ENCODE assay signal across 20 cellular contexts in the genomic region with DNA sequence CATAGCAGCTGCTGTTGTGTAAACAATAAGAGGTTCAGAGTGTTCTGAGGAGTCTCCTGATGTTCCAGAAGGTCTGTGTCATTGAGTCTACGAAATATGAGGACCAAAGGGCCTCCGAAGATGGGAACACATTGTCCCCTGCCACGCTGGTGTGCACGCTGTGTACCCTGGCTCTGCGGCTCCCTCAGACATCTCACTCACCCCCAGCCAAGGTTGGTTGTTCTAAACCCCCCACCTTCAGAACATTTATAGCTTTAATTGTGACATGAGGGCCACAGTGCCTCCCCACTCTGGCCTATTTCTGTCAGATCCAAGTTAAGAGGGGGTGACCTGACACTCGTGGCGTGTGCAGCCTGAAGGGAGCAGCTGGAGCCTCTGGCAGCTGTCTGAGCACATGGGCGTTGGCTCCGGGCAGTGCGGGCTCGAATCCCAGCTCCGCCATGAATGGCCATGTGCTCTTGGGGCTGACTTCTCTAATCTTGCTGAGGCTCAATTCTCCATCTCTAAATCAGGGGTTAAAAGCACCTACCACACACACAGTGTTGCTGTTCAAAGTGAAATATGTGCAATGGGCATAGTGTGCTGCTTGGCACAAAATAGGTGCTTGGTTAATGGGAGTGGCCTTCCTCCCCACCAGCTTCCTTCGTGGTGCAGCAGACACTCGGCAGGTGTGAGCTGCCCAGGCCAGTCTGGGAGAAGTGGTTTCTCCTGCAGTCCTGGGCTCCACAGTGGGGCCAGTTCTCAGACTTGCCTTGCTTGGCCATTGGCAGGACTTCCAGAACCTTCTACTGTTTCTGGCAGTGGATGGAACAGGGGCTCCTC. TPM values are rescaled to one million over a fixed set of nuclear protein-coding genes. Genes with fewer than 3 reads are reported as not detected.
DNase-seq lines count a peak whose midpoint lies in the region; ATAC-seq, FAIRE-seq and TF ChIP-seq lines count a peak whose summit lies in the region.
"Had no signal": no experiment of that assay in that cellular context is flagged by ENCODE, and none has a peak within 500 bp of the region (broad histone marks: within the 10 kb centered on the region; RNA-seq: fewer than 3 reads in every experiment).

No MANE protein-coding gene starts in this region.

- 18% methylated on average over 10 of the region's 14 CpGs for WGBS in K562 (ENCODE audit: insufficient coverage, low coverage, missing lambda C conversion rate)

- ATAC-seq in DND-41 (ENCODE audit: insufficient read depth, low read depth) = peak; percentile 54; the same call in 2 of the 3 replicates
- no peak for ATAC-seq in K562
- peak; percentile 7 for ATAC-seq in left lobe of liver
- ATAC-seq in gastrocnemius medialis = peak; percentile 57 to 68
- no peak for ATAC-seq in GM21367 (IDR thresholded peaks at IDR 0.05; ENCODE audit: unreplicated experiment)
- no peak for ATAC-seq in GM19452 (IDR thresholded peaks at IDR 0.05; ENCODE audit: unreplicated experiment)
- ATAC-seq: GM23338; naive thymus-derived CD8-positive, alpha-beta T cell had no signal

- POLR2A ChIA-PET in K562 (lab: Yijun Ruan, JAX) = interaction anchor here (0.6 to 1.1 kb wide), 3 partner anchors 18 to 338 kb away, joined by 3 read pairs; no protein-coding TSS in a partner anchor

- intact Hi-C loops in K562 (cut with micrococcal nuclease) (no loop called here), gastrocnemius medialis (cut with DNase I; ENCODE audit: low total_unique reads) (loop anchor here (5.0 to 10.0 kb wide), 2 partner anchors 604 to 777 kb away; partner anchors contain the start of gene TEAD1)

- no TSS peak for BruUV-seq in K562 (replicated peaks; lab: Mats Ljungman, UMichigan)

- TF ChIP-seq CTCF in DND-41 (IDR thresholded peaks at IDR 0.05; ENCODE audit: borderline replicate concordance, extremely low read depth, low read length, poor library complexity, severe bottlenecking) = no peak
- TF ChIP-seq CTCF in K562 (IDR thresholded peaks at IDR 0.05 in 2 of 3, conservative IDR thresholded peaks at IDR 0.05 in 1 of 3; ENCODE audit: insufficient read depth in 2 of 3, low read depth in 1 of 3, low read length in 3 of 3) = no peak
- TF ChIP-seq CTCF in gastrocnemius medialis (IDR thresholded peaks at IDR 0.05 in 4 of 5, conservative IDR thresholded peaks at IDR 0.05 in 1 of 5) = no peak

- no peaks in the 10 kb centered on the region for H3K9me1 ChIP-seq in K562 (ENCODE audit: control insufficient read depth, insufficient read depth, low read length)

- in situ Hi-C loops in K562 (cut with MboI) (no loop called here), gastrocnemius medialis (cut with MboI; ENCODE audit: low sequenced_read_pairs in 4 of 4) (loop anchor here in 1 of 4 donors (25.0 kb wide), 1 partner anchor 617 kb away; no protein-coding TSS in a partner anchor)

- H3K9me3 ChIP-seq in DND-41 (ENCODE audit: insufficient read depth, low read length, severe bottlenecking) = no peaks in the 10 kb centered on the region
- no peaks in the 10 kb centered on the region for H3K9me3 ChIP-seq in K562 (replicated peaks; ENCODE audit: control insufficient read depth, insufficient read depth, low read depth, low read length)
- no peaks in the 10 kb centered on the region for H3K9me3 ChIP-seq in gastrocnemius medialis
- H3K9me3 ChIP-seq: thyroid gland had no signal

- no peak overlapping the region for H2AFZ ChIP-seq in DND-41 (ENCODE audit: low read depth, low read length)
- H2AFZ ChIP-seq in K562 (ENCODE audit: low read depth, low read length) = 0 out of 2 replicates have a peak overlapping the region, but pooled peaks have one; percentile 4
- H2AFZ ChIP-seq: GM23338 had no signal

- H3K79me2 ChIP-seq in DND-41 (ENCODE audit: insufficient read depth, low read length) (no peaks in the 10 kb centered on the region), K562 (ENCODE audit: control insufficient read depth, insufficient read depth, low read length) (no peaks in the 10 kb centered on the region)

- no peak overlapping the region for H3K9ac ChIP-seq in DND-41 (ENCODE audit: low read depth, low read length)
- no peak overlapping the region for H3K9ac ChIP-seq in K562 (ENCODE audit: insufficient read depth in 1 of 2, low read depth in 2 of 2, low read length in 2 of 2)

- H3K4me1 ChIP-seq in DND-41 (ENCODE audit: insufficient read depth, low read length) (no peaks in the 10 kb centered on the region), K562 (replicated peaks in 1 of 2; ENCODE audit: control insufficient read depth in 2 of 2, insufficient read depth in 2 of 2, low read length in 2 of 2) (peaks cover 0 to 5% of the 10 kb centered on the region in 2 experiments; a peak in 2 of 5 replicates), gastrocnemius medialis (peaks cover 52 to 53% of the 10 kb centered on the region in 2 donors)

- no peak overlapping the region for H3K4me2 ChIP-seq in DND-41 (ENCODE audit: insufficient read depth, low read length)
- no peak overlapping the region for H3K4me2 ChIP-seq in K562 (ENCODE audit: insufficient read depth, low read length)
- H3K4me2 ChIP-seq: GM23338 had no signal

- H4K20me1 ChIP-seq in DND-41 (ENCODE audit: insufficient read depth, low read length) (no peaks in the 10 kb centered on the region), K562 (replicated peaks; ENCODE audit: control insufficient read depth, insufficient read depth, low read length) (0 out of 2 replicates have a peak, but pooled peaks cover 3% of the 10 kb centered on the region)

- H3K4me3 ChIP-seq in DND-41 (ENCODE audit: low read depth in 1 of 2, low read length in 2 of 2) (no peak overlapping the region), K562 (no peak overlapping the region), gastrocnemius medialis (no peak overlapping the region)
- H3K4me3 ChIP-seq: GM23338, lung, thyroid gland had no signal

- TF ChIP-seq EP300 in K562 (IDR thresholded peaks at IDR 0.05; ENCODE audit: low read length) = no peak

- TF ChIP-seq RAD21 in K562 (CRISPR knock-in tag; conservative IDR thresholded peaks at IDR 0.05 in 1 of 2, IDR thresholded peaks at IDR 0.05 in 1 of 2) = no peak

- H3K36me3 ChIP-seq in DND-41 (ENCODE audit: insufficient read depth, low read length) = no peaks in the 10 kb centered on the region
- H3K36me3 ChIP-seq in K562 (ENCODE audit: control insufficient read depth, insufficient read depth, low read length) = no peaks in the 10 kb centered on the region
- H3K36me3 ChIP-seq in gastrocnemius medialis = no peaks in the 10 kb centered on the region
- H3K36me3 ChIP-seq: thyroid gland had no signal

- TF ChIP-seq POLR2A in K562 (conservative IDR thresholded peaks at IDR 0.05) (no peak), gastrocnemius medialis (IDR thresholded peaks at IDR 0.05) (peak in 1 of 2 donors; percentile 13)

- H3K27me3 ChIP-seq in DND-41 (ENCODE audit: insufficient read depth, low read length, poor library complexity) (no peaks in the 10 kb centered on the region), K562 (ENCODE audit: control insufficient read depth in 2 of 2, insufficient read depth in 2 of 2, low read length in 2 of 2) (peaks cover 29 to 38% of the 10 kb centered on the region in 2 experiments), gastrocnemius medialis (peaks cover 0 to 9% (median 0%) of the 10 kb centered on the region in 3 donors)
- H3K27me3 ChIP-seq: thyroid gland had no signal

- no peak for DNase-seq in DND-41
- DNase-seq in K562 (ENCODE audit: extremely low read depth in 1 of 4, low spot score in 3 of 4) = no peak
- no peak for DNase-seq in left lobe of liver (ENCODE audit: low spot score)
- DNase-seq in gastrocnemius medialis = peak; percentile 84 to 91
- DNase-seq in NCI-H146 treated with DMSO at 0.1 percent for 48 hours (lab: John Stamatoyannopoulos, UW; ENCODE audit: unreplicated experiment) = no peak
- DNase-seq in pons (ENCODE audit: low spot score) = no peak
- DNase-seq: activated CD4-positive, alpha-beta T cell treated with anti-CD3 and anti-CD28 coated beads, Interleukin-2, amount 50 U/mL, for 1 hour; activated naive CD4-positive, alpha-beta T cell treated with Interleukin-2 at 50 U/mL for 16 hours; CD8-positive, alpha-beta memory T cell; foreskin melanocyte; MV-4-11; naive thymus-derived CD8-positive, alpha-beta T cell; NCI-H2029; NK-92 treated with Interleukin-12 subunit alpha and Interleukin-12 subunit beta, amount 100 ng/mL, for 24 hours; thyroid gland had no signal

- no peak for FAIRE-seq in K562 (lab: Jason Lieb, UNC)
- FAIRE-seq: endometrium had no signal

- CTCF ChIA-PET in K562 (lab: Yijun Ruan, JAX; ENCODE audit: low intra/inter-chr PET ratio) = no interaction called here

- H3K27ac ChIP-seq in DND-41 (ENCODE audit: low read length) (no peak overlapping the region), K562 (ENCODE audit: extremely low read depth, low read depth, low read length) (no peak overlapping the region), gastrocnemius medialis (peak overlapping the region; percentile 72 to 81 (median 78))
- H3K27ac ChIP-seq: thyroid gland had no signal

TF ChIP-seq in K562, 482 proteins besides CTCF, POLR2A, EP300 and RAD21 (continues in another document):
- TF ChIP-seq THAP7 (CRISPR knock-in tag; IDR thresholded peaks at IDR 0.05) = no peak
- no peak for TF ChIP-seq HNRNPUL1 (IDR thresholded peaks at IDR 0.05; ENCODE audit: low read length)
- no peak for TF ChIP-seq ZNF444 (CRISPR knock-in tag; IDR thresholded peaks at IDR 0.05)

RNA-seq across cellular contexts. Expression of gene MICAL2, which starts 39.7 kb away (rescaled TPM):
- total RNA-seq in K562 (2011; cell fraction: chromatin; rRNA removed; ENCODE audit: low replicate concordance) = 173 and 222 TPM in 2 replicates
- 77.0 and 99.7 TPM in 2 replicates for total RNA-seq in K562 (2011; cell fraction: nucleolus; rRNA removed)
- total RNA-seq in K562 (2011; cell fraction: nucleoplasm; rRNA removed) = 107 and 133 TPM in 2 replicates
- total RNA-seq in K562 (2014; rRNA removed) (33.6 and 42.7 TPM in 2 replicates), K562 (2014; rRNA removed; fragmentation: Illumina TruSeq; extraction: Trizol) (35.0 and 36.8 TPM in 2 replicates), K562 (2015; rRNA removed; fragmentation: Illumina TruSeq; extraction: Trizol) (22.9 and 23.7 TPM in 2 replicates), K562 (2021) (63.5 and 64.2 TPM in 2 replicates), left lobe of liver (47.8 TPM), gastrocnemius medialis (10 to 100 TPM; 24.7 to 53.7 (median 37.0) TPM)
- polyA plus RNA-seq in K562 (2011; rRNA removed) (38.1 and 47.3 TPM in 2 replicates), K562 (2014; fragmentation: Illumina TruSeq; extraction: Trizol) (40.3 and 43.0 TPM in 2 replicates), K562 (2014; fragmentation: Nextera tagmentation; extraction: Ambion mirVana) (1 to 10 TPM; 4.7 to 5.9 TPM), K562 (2014; rRNA removed) (23.3 and 24.0 TPM in 2 replicates)
- 28.3 and 36.5 TPM in 2 replicates for polyA plus RNA-seq in K562 (2011; cell fraction: cytosol; rRNA removed)
- 46.0 and 76.1 TPM in 2 replicates for polyA plus RNA-seq in K562 (2011; cell fraction: nucleus; rRNA removed)
- polyA plus RNA-seq in K562 (2012) = 31.7 and 42.8 TPM in 2 replicates
- 82.4 and 92.6 TPM in 2 replicates for polyA minus RNA-seq in K562 (2011; rRNA and poly(A)+ RNA removed)
- polyA minus RNA-seq in K562 (2011; cell fraction: cytosol; rRNA and poly(A)+ RNA removed) = 47.4 and 54.4 TPM in 2 replicates
- 66.9 and 104 TPM in 2 replicates for polyA minus RNA-seq in K562 (2011; cell fraction: nucleus; rRNA and poly(A)+ RNA removed)

Comparison
In these comparisons a context has a peak if more than half of its experiments do, and no peak if none do; other contexts are left out.
1. ATAC-seq: peak in DND-41 (single experiment), left lobe of liver (single experiment) and gastrocnemius medialis (2 of 2); none in K562 (single experiment), GM21367 (single experiment) and GM19452 (single experiment).
2. DNase-seq: peak in gastrocnemius medialis (2 of 2); none in DND-41 (single experiment), K562 (0 of 4), left lobe of liver (single experiment), NCI-H146 treated with DMSO at 0.1 percent for 48 hours (single experiment) and pons (single experiment).
3. H3K27ac ChIP-seq: peak in gastrocnemius medialis (4 of 4); none in DND-41 (single experiment) and K562 (single experiment).